ENCODE assay signal across 19 cellular contexts in the genomic region with DNA sequence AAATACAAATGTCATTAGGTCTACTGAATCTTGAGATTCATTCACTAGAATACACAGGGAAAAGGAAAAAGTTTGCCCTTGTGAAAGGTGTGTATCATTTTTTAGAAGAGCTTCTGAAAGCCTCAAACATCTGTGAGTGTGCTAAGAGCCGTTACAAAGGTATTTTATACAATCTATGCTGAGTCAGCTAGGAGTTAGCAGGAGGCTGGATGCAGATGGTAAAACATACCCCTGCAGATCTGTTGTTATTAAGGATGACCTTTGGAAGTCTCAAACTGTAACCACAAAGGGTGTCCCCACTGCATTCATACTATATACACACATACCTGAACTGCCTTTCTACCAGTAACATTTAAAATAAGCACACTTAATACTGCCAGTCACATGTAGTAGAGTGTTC. TPM values are rescaled to one million over a fixed set of nuclear protein-coding genes. Genes with fewer than 3 reads are reported as not detected.
"Had no signal": no experiment of that assay in that cellular context is flagged by ENCODE, and none has a peak within 500 bp of the region (broad histone marks: within the 10 kb centered on the region; RNA-seq: fewer than 3 reads in every experiment).

No MANE protein-coding gene starts in this region.

- DNase-seq: activated CD4-positive, alpha-beta memory T cell treated with anti-CD3 and anti-CD28 coated beads for 36 hours; activated CD4-positive, alpha-beta T cell treated with anti-CD3 and anti-CD28 coated beads for 4 hours; activated gamma-delta T cell treated with Interleukin-2 at 50 U/mL for 16 hours; activated T-cell treated with anti-CD3 and anti-CD28 coated beads for 4 hours; adrenal gland; dermis blood vessel endothelial cell; effector memory CD4-positive, alpha-beta T cell; foreskin keratinocyte; glutamatergic neuron; hippocampal formation; islet precursor cell; stimulated activated CD4-positive, alpha-beta T cell treated with anti-CD3 and anti-CD28 coated beads, Interleukin-1b, Interleukin-23, amount 100 ng/mL, for 48 hours; stimulated activated CD8-positive, alpha-beta memory T cell treated with anti-CD3 and anti-CD28 coated beads, Interleukin-4, amount 100 ng/mL, for 48 hours; stimulated activated naive CD4-positive, alpha-beta T cell; thyroid gland had no signal

- ATAC-seq: activated naive CD4-positive, alpha-beta T cell treated with anti-CD3 and anti-CD28 coated beads, Interleukin-2, amount 50 U/mL, for 72 hours; foreskin keratinocyte; natural killer cell treated with Interleukin-12 subunit alpha and Interleukin-12 subunit beta and Interleukin-15 and Interleukin-18, amount 100 ng/mL, for 72 hours had no signal

- H3K27me3 ChIP-seq: adrenal gland, foreskin keratinocyte, thyroid gland had no signal

- H3K4me3 ChIP-seq: adrenal gland, lung, thyroid gland had no signal

- H3K27ac ChIP-seq: foreskin keratinocyte, thyroid gland had no signal

- H3K9me3 ChIP-seq: adrenal gland, thyroid gland had no signal

RNA-seq across cellular contexts. Expression of a gene that starts 8.3 kb away (rescaled TPM):
- total RNA-seq: activated CD4-positive, alpha-beta memory T cell treated with anti-CD3 and anti-CD28 coated beads for 36 hours; activated naive CD4-positive, alpha-beta T cell treated with anti-CD3 and anti-CD28 coated beads, Interleukin-2, amount 50 U/mL, for 72 hours; adrenal gland; dermis blood vessel endothelial cell; natural killer cell treated with Interleukin-12 subunit alpha and Interleukin-12 subunit beta and Interleukin-15 and Interleukin-18, amount 100 ng/mL, for 72 hours; renal cortical epithelial cell; thyroid gland had no signal
